13 cellular contexts compared by ENCODE assay signal in the genomic region with DNA sequence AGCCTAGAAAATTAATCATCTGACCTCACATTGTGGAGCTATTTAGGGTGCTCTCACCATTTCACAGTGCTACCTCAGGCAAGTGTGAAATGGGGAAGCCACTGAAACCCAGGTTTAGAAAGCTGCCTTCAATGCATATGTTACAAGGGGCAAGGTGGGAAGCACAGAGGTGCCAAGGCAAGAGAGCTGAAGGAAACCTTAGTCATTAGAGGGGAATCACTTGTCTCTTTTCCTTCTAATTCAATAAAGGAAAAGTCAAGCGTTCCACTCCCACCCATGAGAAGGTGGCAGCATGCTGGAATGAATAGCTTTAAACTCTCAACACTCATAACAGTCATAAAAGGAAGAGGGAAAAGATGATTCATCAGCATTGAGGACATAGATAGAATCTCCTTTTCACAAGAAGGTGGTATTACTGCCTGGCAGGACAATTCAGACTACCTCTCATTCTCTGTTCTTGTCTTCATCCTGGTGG.
DNase-seq lines count a peak whose midpoint lies in the region; ATAC-seq, FAIRE-seq and TF ChIP-seq lines count a peak whose summit lies in the region.
"Had no signal": no experiment of that assay in that cellular context is flagged by ENCODE, and none has a peak within 500 bp of the region (broad histone marks: within the 10 kb centered on the region; RNA-seq: fewer than 3 reads in every experiment).

No MANE protein-coding gene starts in this region.

- H3K27me3 ChIP-seq in bronchial epithelial cell (ENCODE audit: control insufficient read depth, insufficient read depth, low read length), result no peaks in the 10 kb centered on the region
- H3K27me3 ChIP-seq: BLaER1, body of pancreas, tibial nerve had no signal

- no peaks in the 10 kb centered on the region for H3K36me3 ChIP-seq in bronchial epithelial cell (ENCODE audit: control insufficient read depth, insufficient read depth, low read length)
- H3K36me3 ChIP-seq: BLaER1, tibial nerve had no signal

- TF ChIP-seq CTCF in bronchial epithelial cell (IDR thresholded peaks at IDR 0.05; ENCODE audit: insufficient read depth, low read length, severe bottlenecking), result no peak

- ATAC-seq in GM18508 (IDR thresholded peaks at IDR 0.05; ENCODE audit: insufficient read depth, unreplicated experiment), result peak; percentile 78
- peak; percentile 65 for ATAC-seq in GM21576 (IDR thresholded peaks at IDR 0.05; ENCODE audit: unreplicated experiment)
- ATAC-seq in HG03342 (IDR thresholded peaks at IDR 0.05; ENCODE audit: unreplicated experiment), result peak; percentile 82
- ATAC-seq: body of pancreas had no signal

- H3K4me3 ChIP-seq in bronchial epithelial cell (ENCODE audit: low read depth, low read length), result no peak overlapping the region
- H3K4me3 ChIP-seq: BLaER1, body of pancreas, SK-N-MC, tibial nerve had no signal

- DNase-seq in bronchial epithelial cell (ENCODE audit: low read depth) (peak; percentile 68), SHP77 treated with DMSO at 0.1 percent for 48 hours (lab: John Stamatoyannopoulos, UW) (no peak), NCI-H187 treated with DMSO at 0.1 percent for 48 hours (lab: John Stamatoyannopoulos, UW) (no peak), OCI-M1 (lab: John Stamatoyannopoulos, UW) (no peak)
- no peak for DNase-seq in central memory CD4-positive, alpha-beta T cell
- DNase-seq: body of pancreas, NCI-H2081 treated with DMSO at 0.1 percent for 48 hours had no signal

- FAIRE-seq in bronchial epithelial cell (lab: Jason Lieb, UNC), result no peak
